ENCODE assay signal across 8 cellular contexts in genomic region chr3:47513125-47513929, GRCh38. TPM values are rescaled to one million over a fixed set of nuclear protein-coding genes. Genes with fewer than 3 reads are reported as not detected.
DNase-seq lines count a peak whose midpoint lies in the region; ATAC-seq and TF ChIP-seq lines count a peak whose summit lies in the region.

Gene ELP6, minus strand, starts transcription at chr3:47513712. Its CDS starts 122 bp downstream, at chr3:47513590.

- intact Hi-C loops in naive thymus-derived CD4-positive, alpha-beta T cell (cut with micrococcal nuclease) = loop anchor here (1.0 to 10.0 kb wide), 16 partner anchors 38 to 1405 kb away; partner anchors contain the start of genes DHX30 (in 2 of the 2), SCAP (in 2 of the 2), ARIH2 (in 1 of the 2) and CDC25A (in 1 of the 2)

- CTCF ChIA-PET in naive thymus-derived CD4-positive, alpha-beta T cell (lab: Charles Lee) = interaction anchor here (0.6 to 2.1 kb wide), 6 partner anchors 9 to 575 kb away, joined by 3 to 6 read pairs (median 3); no protein-coding TSS in a partner anchor

- peaks cover 0 to 11% of the 10 kb centered on the region in 2 donors for H3K4me1 ChIP-seq in naive thymus-derived CD4-positive, alpha-beta T cell (ENCODE audit: control insufficient read depth in 2 of 2, insufficient read depth in 2 of 2, low read length in 2 of 2)

- peak within 1 kb of the TSS; percentile 92 to 99 (median 97) for H3K4me3 Mint-ChIP-seq in naive thymus-derived CD4-positive, alpha-beta T cell
- H3K4me3 Mint-ChIP-seq in stimulated activated naive B cell treated with anti-CD40 and anti-IgM and Interleukin-4, amounts not matched to agents 10 μg/mL and 1 μg/mL and 100 μg/mL, for 72 hours = peak within 1 kb of the TSS; percentile 89 to 94

- POLR2A ChIA-PET in naive thymus-derived CD4-positive, alpha-beta T cell (lab: Charles Lee) = interaction anchor here (0.6 to 1.5 kb wide), 7 partner anchors 37 to 268 kb away, joined by 3 to 7 read pairs (median 5); partner anchors contain the start of genes PTPN23, SCAP and SMARCC1

- H3K36me3 Mint-ChIP-seq in naive thymus-derived CD4-positive, alpha-beta T cell = peaks cover 0 to 10% (median 2%) of the 10 kb centered on the region in 5 donors
- H3K36me3 Mint-ChIP-seq in stimulated activated naive B cell treated with anti-CD40 and anti-IgM and Interleukin-4, amounts not matched to agents 10 μg/mL and 1 μg/mL and 100 μg/mL, for 72 hours = peaks cover 7 to 11% of the 10 kb centered on the region in 2 donors

- ATAC-seq in naive thymus-derived CD4-positive, alpha-beta T cell = peak; percentile 98
- peak; percentile 96 to 97 for ATAC-seq in stimulated activated naive B cell treated with anti-CD40 and anti-IgM and Interleukin-4, amounts not matched to agents 10 μg/mL and 1 μg/mL and 100 μg/mL, for 72 hours (replicated peaks)

- H3K27me3 ChIP-seq in naive thymus-derived CD4-positive, alpha-beta T cell (ENCODE audit: control insufficient read depth in 2 of 2, insufficient read depth in 2 of 2, low read length in 2 of 2) = no peaks in the 10 kb centered on the region

- no peaks in the 10 kb centered on the region for H3K9me3 ChIP-seq in naive thymus-derived CD4-positive, alpha-beta T cell (ENCODE audit: control insufficient read depth in 2 of 3, low read length in 3 of 3)

- peaks cover 0 to 8% (median 0%) of the 10 kb centered on the region in 5 donors for H3K27me3 Mint-ChIP-seq in naive thymus-derived CD4-positive, alpha-beta T cell
- H3K27me3 Mint-ChIP-seq in stimulated activated naive B cell treated with anti-CD40 and anti-IgM and Interleukin-4, amounts not matched to agents 10 μg/mL and 1 μg/mL and 100 μg/mL, for 72 hours = no peaks in the 10 kb centered on the region

- peak; percentile 98 for DNase-seq in ELF-1 (ENCODE audit: low read depth, low spot score)
- DNase-seq in GOT3 (lab: John Stamatoyannopoulos, UW) = peak; percentile 98
- DNase-seq in RPMI8226 = peak; percentile 97
- peak; percentile 91 to 95 for DNase-seq in activated T-helper 1 cell treated with anti-CD3 and anti-CD28 coated beads, Interleukin-2, amount 50 U/mL, for 16 hours (ENCODE audit: low read depth in 1 of 2, low spot score in 1 of 2)
- DNase-seq in fibroblast of gingiva (ENCODE audit: low read depth) = peak; percentile 96
- peak; percentile 95 to 100 (median 99) for DNase-seq in naive thymus-derived CD4-positive, alpha-beta T cell
- peak; percentile 96 for DNase-seq in stimulated activated naive B cell treated with anti-CD40 and anti-IgM and Interleukin-4, amounts not matched to agents 10 μg/mL and 1 μg/mL and 100 μg/mL, for 72 hours

- TF ChIP-seq CTCF in LNCAP (IDR thresholded peaks at IDR 0.05) = peak; percentile 36; the same call in 1 of the 2 replicates

- peak within 1 kb of the TSS; percentile 99 for H3K4me3 ChIP-seq in naive thymus-derived CD4-positive, alpha-beta T cell (ENCODE audit: low read length)

- H3K27ac ChIP-seq in naive thymus-derived CD4-positive, alpha-beta T cell (ENCODE audit: low read depth, low read length) = peak within 1 kb of the TSS; percentile 95

- H3K27ac Mint-ChIP-seq in naive thymus-derived CD4-positive, alpha-beta T cell = peak within 1 kb of the TSS; percentile 96 to 99 (median 98)
- H3K27ac Mint-ChIP-seq in stimulated activated naive B cell treated with anti-CD40 and anti-IgM and Interleukin-4, amounts not matched to agents 10 μg/mL and 1 μg/mL and 100 μg/mL, for 72 hours = peak within 1 kb of the TSS; percentile 99

- H3K9me3 Mint-ChIP-seq in naive thymus-derived CD4-positive, alpha-beta T cell = peaks cover 0 to 5% (median 0%) of the 10 kb centered on the region in 11 donors
- H3K9me3 Mint-ChIP-seq in stimulated activated naive B cell treated with anti-CD40 and anti-IgM and Interleukin-4, amounts not matched to agents 10 μg/mL and 1 μg/mL and 100 μg/mL, for 72 hours = no peaks in the 10 kb centered on the region

- peaks cover 0 to 28% (median 7%) of the 10 kb centered on the region in 3 experiments for H3K36me3 ChIP-seq in naive thymus-derived CD4-positive, alpha-beta T cell (ENCODE audit: control insufficient read depth in 2 of 3, insufficient read depth in 3 of 3, low read length in 3 of 3)

- H3K4me1 Mint-ChIP-seq in naive thymus-derived CD4-positive, alpha-beta T cell = peaks cover 6 to 31% (median 25%) of the 10 kb centered on the region in 7 donors
- H3K4me1 Mint-ChIP-seq in stimulated activated naive B cell treated with anti-CD40 and anti-IgM and Interleukin-4, amounts not matched to agents 10 μg/mL and 1 μg/mL and 100 μg/mL, for 72 hours = peaks cover 12 to 16% of the 10 kb centered on the region in 2 donors

RNA-seq across cellular contexts. Expression of gene ELP6, which starts in this region (rescaled TPM):
- 10 to 100 TPM; 18.8 to 43.1 (median 25.3) TPM for total RNA-seq in naive thymus-derived CD4-positive, alpha-beta T cell
- 10 to 100 TPM; 35.6 to 35.8 TPM for polyA plus RNA-seq in naive thymus-derived CD4-positive, alpha-beta T cell

Comparison
In these comparisons a context has a peak if more than half of its experiments do, and no peak if none do; other contexts are left out.
1. Peak in every context shown above with its lines: DNase-seq, ATAC-seq, H3K4me3 ChIP-seq and H3K27ac ChIP-seq.